In the genomic region with DNA sequence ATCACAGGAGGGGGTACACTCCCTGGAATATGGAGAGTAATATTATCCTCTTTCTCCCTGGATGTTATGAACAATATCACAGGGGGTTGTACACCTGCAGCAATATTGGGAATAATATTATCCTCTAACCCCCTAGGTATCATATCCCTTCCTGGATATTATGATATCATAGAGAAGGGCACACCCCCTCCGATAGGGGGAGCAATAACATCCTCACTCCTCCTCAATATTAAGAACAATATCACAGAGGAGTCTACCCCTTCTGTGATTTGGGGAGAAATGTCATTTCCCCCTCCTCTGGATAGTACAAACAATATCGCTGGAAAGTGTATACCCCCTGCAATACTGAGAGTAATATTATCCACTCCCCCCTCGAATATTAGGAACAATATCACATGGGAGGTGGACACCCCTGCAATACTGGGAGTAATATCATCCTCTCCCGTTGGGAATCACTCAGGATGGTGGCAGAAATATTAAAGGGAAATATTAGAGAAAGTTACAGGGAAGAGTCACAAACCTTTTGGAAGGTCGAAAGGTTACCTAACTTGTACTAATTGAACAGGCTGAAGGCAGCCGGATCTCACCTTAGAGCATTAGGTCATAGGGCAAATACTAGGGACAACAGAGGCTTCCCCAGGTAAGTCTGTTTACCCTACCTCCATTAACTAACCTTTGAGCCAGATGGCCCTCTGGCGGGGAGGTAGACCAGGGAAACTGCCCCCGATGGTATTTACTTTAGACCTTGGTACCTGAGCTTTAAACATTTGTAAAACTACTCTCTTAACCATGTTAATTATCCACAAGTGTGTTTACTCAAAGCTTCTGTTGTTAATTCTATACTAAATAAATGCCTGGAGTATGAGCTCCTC, we compare ENCODE assay signal across 13 cellular contexts. TPM values are rescaled to one million over a fixed set of nuclear protein-coding genes. Genes with fewer than 3 reads are reported as not detected.
"Had no signal": no experiment of that assay in that cellular context is flagged by ENCODE, and none has a peak within 500 bp of the region (broad histone marks: within the 10 kb centered on the region; RNA-seq: fewer than 3 reads in every experiment).

No MANE protein-coding gene starts in this region.

- H3K9me3 ChIP-seq: stomach, thoracic aorta had no signal

- DNase-seq: activated CD4-positive, alpha-beta T cell treated with anti-CD3 and anti-CD28 coated beads, Interleukin-2, amount 10 ng/mL, durations not matched to agents 7 days and 5 days; activated CD4-positive, CD25-positive, alpha-beta regulatory T cell; activated CD8-positive, alpha-beta memory T cell treated with anti-CD3 and anti-CD28 coated beads for 24 hours; activated naive CD4-positive, alpha-beta T cell treated with anti-CD3 and anti-CD28 coated beads for 36 hours; foreskin keratinocyte; left colon; naive thymus-derived CD4-positive, alpha-beta T cell; retina; stimulated activated CD4-positive, alpha-beta T cell treated with anti-CD3 and anti-CD28 coated beads, Interleukin-4, amount 100 ng/mL, for 4 hours; stomach had no signal

- H3K4me3 Mint-ChIP-seq: activated CD4-positive, alpha-beta T cell treated with anti-CD3 and anti-CD28 coated beads, Interleukin-2, amount 10 ng/mL, durations not matched to agents 7 days and 5 days; activated naive CD4-positive, alpha-beta T cell treated with anti-CD3 and anti-CD28 coated beads for 36 hours; naive thymus-derived CD4-positive, alpha-beta T cell had no signal

- H3K27me3 Mint-ChIP-seq: activated CD4-positive, alpha-beta T cell treated with anti-CD3 and anti-CD28 coated beads, Interleukin-2, amount 10 ng/mL, durations not matched to agents 7 days and 5 days had no signal

- H3K36me3 ChIP-seq: cardiac muscle cell, stomach, thoracic aorta had no signal

- H3K27ac Mint-ChIP-seq: activated CD4-positive, alpha-beta T cell treated with anti-CD3 and anti-CD28 coated beads, Interleukin-2, amount 10 ng/mL, durations not matched to agents 7 days and 5 days; activated naive CD4-positive, alpha-beta T cell treated with anti-CD3 and anti-CD28 coated beads for 36 hours; naive thymus-derived CD4-positive, alpha-beta T cell had no signal

- H3K4me3 ChIP-seq: cardiac muscle cell, lung, stomach, thoracic aorta had no signal

- H3K4me1 ChIP-seq: foreskin keratinocyte, stomach had no signal

- H3K27me3 ChIP-seq: cardiac muscle cell, foreskin keratinocyte, stomach had no signal

- H3K9me3 Mint-ChIP-seq: activated CD4-positive, alpha-beta T cell treated with anti-CD3 and anti-CD28 coated beads, Interleukin-2, amount 10 ng/mL, durations not matched to agents 7 days and 5 days had no signal

- H3K4me1 Mint-ChIP-seq: activated CD4-positive, alpha-beta T cell treated with anti-CD3 and anti-CD28 coated beads, Interleukin-2, amount 10 ng/mL, durations not matched to agents 7 days and 5 days had no signal

- ATAC-seq: foreskin keratinocyte; left colon; naive thymus-derived CD4-positive, alpha-beta T cell had no signal

- H3K27ac ChIP-seq: cardiac muscle cell, foreskin keratinocyte, stomach, thoracic aorta had no signal

RNA-seq across cellular contexts. Expression of gene FREM1, which starts 57.5 kb away (rescaled TPM):
- total RNA-seq: activated CD4-positive, alpha-beta T cell treated with anti-CD3 and anti-CD28 coated beads, Interleukin-2, amount 10 ng/mL, durations not matched to agents 7 days and 5 days; activated naive CD4-positive, alpha-beta T cell treated with anti-CD3 and anti-CD28 coated beads for 36 hours; foreskin keratinocyte had no signal
- polyA plus RNA-seq: naive thymus-derived CD4-positive, alpha-beta T cell had no signal
